9 cellular contexts compared by ENCODE assay signal in genomic region chr16:50093607-50094570, GRCh38. TPM values are rescaled to one million over a fixed set of nuclear protein-coding genes. Genes with fewer than 3 reads are reported as not detected.
DNase-seq lines count a peak whose midpoint lies in the region; ATAC-seq and TF ChIP-seq lines count a peak whose summit lies in the region.
"Had no signal": no experiment of that assay in that cellular context is flagged by ENCODE, and none has a peak within 500 bp of the region (broad histone marks: within the 10 kb centered on the region; RNA-seq: fewer than 3 reads in every experiment).

No MANE protein-coding gene starts in this region.

- TF ChIP-seq RAD21 in IMR-90 (IDR thresholded peaks at IDR 0.05; ENCODE audit: low read length): no peak

- H3K9ac ChIP-seq in IMR-90 (ENCODE audit: low read depth, low read length): no peak overlapping the region
- no peak overlapping the region for H3K9ac ChIP-seq in muscle layer of colon (ENCODE audit: low read length)

- H2AFZ ChIP-seq in IMR-90 (replicated peaks; ENCODE audit: low read length, poor library complexity): no peak overlapping the region

- no peak overlapping the region; the same call in 1 of the 2 replicates for H3K14ac ChIP-seq in IMR-90 (replicated peaks; ENCODE audit: low read depth, low read length)

- no peak overlapping the region for H2BK20ac ChIP-seq in IMR-90 (ENCODE audit: low read depth, low read length)

- H3K4me1 ChIP-seq in IMR-90 (ENCODE audit: control insufficient read depth, insufficient read depth, low read length) (no peaks in the 10 kb centered on the region), muscle layer of colon (ENCODE audit: insufficient read depth, low read length) (no peaks in the 10 kb centered on the region)

- no peak overlapping the region for H4K5ac ChIP-seq in IMR-90 (ENCODE audit: low read depth, low read length)

- DNase-seq in AG04450 (ENCODE audit: low read depth, low spot score) (no peak), IMR-90 (no peak), dermis blood vessel endothelial cell (peak; percentile 90), GF-D8 (lab: John Stamatoyannopoulos, UW) (no peak), NCI-H82 (lab: John Stamatoyannopoulos, UW) (no peak), NCI-H345 treated with DMSO at 0.1 percent for 48 hours (lab: John Stamatoyannopoulos, UW; ENCODE audit: unreplicated experiment) (no peak)
- DNase-seq: stimulated activated CD4-positive, alpha-beta T cell treated with anti-CD3 and anti-CD28 coated beads, Interleukin-2, amount 100 ng/mL, for 24 hours had no signal

- no peak overlapping the region for H2AK5ac ChIP-seq in IMR-90 (ENCODE audit: low read depth, low read length)

- in situ Hi-C loops in IMR-90 (cut with MboI; ENCODE audit: low sequenced_read_pairs): loop anchor here (25.0 kb wide), 1 partner anchor 268 kb away; the partner anchor contains the start of gene BRD7

- 0 out of 2 replicates have a peak overlapping the region, but pooled peaks have one; percentile 1 for H3K23ac ChIP-seq in IMR-90 (ENCODE audit: low read depth, low read length)

- no peak overlapping the region for H3K4ac ChIP-seq in IMR-90 (ENCODE audit: low read depth, low read length)

- no peak overlapping the region for H2AK9ac ChIP-seq in IMR-90 (replicated peaks; ENCODE audit: low read depth, low read length, poor library complexity)

- H3K4me2 ChIP-seq in IMR-90 (ENCODE audit: low read depth, low read length): no peak overlapping the region

- no peak overlapping the region for H3K18ac ChIP-seq in IMR-90 (ENCODE audit: low read depth, low read length)

- H3K79me1 ChIP-seq in IMR-90 (ENCODE audit: low read depth in 1 of 2, low read length in 2 of 2): peaks cover 4 to 9% of the 10 kb centered on the region in 2 experiments; a peak in 2 of 4 replicates

- H3K56ac ChIP-seq in IMR-90 (ENCODE audit: extremely low read depth, insufficient read depth, low read length): no peak overlapping the region

- no peaks in the 10 kb centered on the region for H3K27me3 ChIP-seq in AG04450 (ENCODE audit: control insufficient read depth, insufficient read depth, low read length)
- no peaks in the 10 kb centered on the region for H3K27me3 ChIP-seq in IMR-90 (ENCODE audit: control insufficient read depth, insufficient read depth, low read length)
- H3K27me3 ChIP-seq in muscle layer of colon (ENCODE audit: control insufficient read depth in 1 of 2, insufficient read depth in 2 of 2, low read length in 2 of 2): no peaks in the 10 kb centered on the region

- no peaks in the 10 kb centered on the region for H4K20me1 ChIP-seq in IMR-90 (ENCODE audit: insufficient read depth, low read length)

- H3K36me3 ChIP-seq in IMR-90 (ENCODE audit: control insufficient read depth, insufficient read depth, low read length) (peaks cover 8% of the 10 kb centered on the region; the same call in 1 of the 2 replicates), muscle layer of colon (ENCODE audit: insufficient read depth, low read length) (no peaks in the 10 kb centered on the region)

- H4K8ac ChIP-seq in IMR-90 (ENCODE audit: low read depth in 2 of 2, low read length in 2 of 2): no peak overlapping the region

- ATAC-seq in IMR-90 (ENCODE audit: low read depth) (no peak), HG02571 (IDR thresholded peaks at IDR 0.05; ENCODE audit: unreplicated experiment) (no peak)

- H3K4me3 ChIP-seq in AG04450 (ENCODE audit: low read depth, low read length): no peak overlapping the region
- H3K4me3 ChIP-seq in IMR-90 (ENCODE audit: insufficient read depth, low read depth, low read length): no peak overlapping the region
- no peak overlapping the region for H3K4me3 ChIP-seq in muscle layer of colon (ENCODE audit: low read depth in 1 of 2, low read length in 2 of 2)

- dilution Hi-C loops in IMR-90 (cut with HindIII; ENCODE audit: low sequenced_read_pairs, unreplicated experiment): no loop called here

- no peak for TF ChIP-seq POLR2A in IMR-90 (IDR thresholded peaks at IDR 0.05; ENCODE audit: low read depth, low read length)

- H2BK5ac ChIP-seq in IMR-90 (ENCODE audit: low read depth, low read length, poor library complexity, severe bottlenecking): no peak overlapping the region

- H3K27ac ChIP-seq in AG04450 (ENCODE audit: low read depth, low read length) (peak overlapping the region; percentile 11), IMR-90 (ENCODE audit: insufficient read depth, low read length) (no peak overlapping the region), muscle layer of colon (ENCODE audit: low read depth, low read length) (peak overlapping the region; percentile 52)

- POLR2A ChIA-PET in AG04450 (lab: Yijun Ruan, JAX) (no interaction called here), IMR-90 (lab: Charles Lee; ENCODE audit: unreplicated experiment) (no interaction called here)

- peaks cover 6% of the 10 kb centered on the region for H3K9me1 ChIP-seq in IMR-90 (ENCODE audit: insufficient read depth, low read length)

- no peaks in the 10 kb centered on the region for H3K9me3 ChIP-seq in AG04450 (ENCODE audit: control insufficient read depth, insufficient read depth, low read length)
- H3K9me3 ChIP-seq in IMR-90 (ENCODE audit: control insufficient read depth, insufficient read depth, low read length): no peaks in the 10 kb centered on the region
- no peaks in the 10 kb centered on the region for H3K9me3 ChIP-seq in muscle layer of colon (ENCODE audit: low read length)

- CTCF ChIA-PET in AG04450 (lab: Charles Lee) (interaction anchor here (1.4 kb wide), 1 partner anchor 117 kb away, joined by 5 read pairs; no protein-coding TSS in a partner anchor), IMR-90 (lab: Yijun Ruan, JAX) (no interaction called here)

- TF ChIP-seq CTCF in AG04450 (IDR thresholded peaks at IDR 0.05; ENCODE audit: low read depth, low read length) (no peak), IMR-90 (conservative IDR thresholded peaks at IDR 0.05; ENCODE audit: low read depth, low read length) (no peak)

- no TSS peak for BruUV-seq in IMR-90 (replicated peaks; lab: Mats Ljungman, UMichigan)

- WGBS in IMR-90 (ENCODE audit: extremely low coverage in 2 of 2, insufficient read length in 1 of 2), 2 experiments: 100% methylated on average over 2 of the region's 13 CpGs; no CpG with 5 or more reads in 1 of the 2 experiments

- intact Hi-C loops in IMR-90 (cut with micrococcal nuclease): no loop called here

- H2BK15ac ChIP-seq in IMR-90 (ENCODE audit: low read depth, low read length): no peak overlapping the region

- H2BK120ac ChIP-seq in IMR-90 (ENCODE audit: low read depth, low read length): no peak overlapping the region

- H4K91ac ChIP-seq in IMR-90 (ENCODE audit: insufficient read depth, low read depth, low read length): no peak overlapping the region

TF ChIP-seq in IMR-90, 13 proteins besides CTCF, POLR2A, EP300 and RAD21:
- TF ChIP-seq SMC3 (IDR thresholded peaks at IDR 0.05; ENCODE audit: low read depth, low read length) (no peak), CEBPB (IDR thresholded peaks at IDR 0.05; ENCODE audit: low read depth, low read length) (no peak), MAFK (IDR thresholded peaks at IDR 0.05; ENCODE audit: low read depth, low read length) (no peak), ELK1 (IDR thresholded peaks at IDR 0.05; ENCODE audit: borderline replicate concordance, low read depth, low read length) (no peak), FOS (IDR thresholded peaks at IDR 0.05; ENCODE audit: low read depth, low read length) (no peak), RCOR1 (IDR thresholded peaks at IDR 0.05; ENCODE audit: insufficient replicate concordance, low read length) (no peak), MXI1 (IDR thresholded peaks at IDR 0.05; ENCODE audit: borderline replicate concordance, low read depth, low read length) (no peak), MAZ (IDR thresholded peaks at IDR 0.05; ENCODE audit: borderline replicate concordance, low read depth, low read length) (no peak), NFE2L2 (IDR thresholded peaks at IDR 0.05; ENCODE audit: low read depth, low read length) (no peak), CHD1 (IDR thresholded peaks at IDR 0.05; ENCODE audit: low read depth, low read length) (no peak), RFX5 (IDR thresholded peaks at IDR 0.05; ENCODE audit: low read depth, low read length) (no peak), USF2 (IDR thresholded peaks at IDR 0.05; ENCODE audit: low read depth, low read length) (no peak), BHLHE40 (IDR thresholded peaks at IDR 0.05; ENCODE audit: low read depth, low read length) (no peak)
TF ChIP-seq in IMR-90: peak in this region for 0.

RNA-seq across cellular contexts. Expression of gene HEATR3, which starts 28.1 kb away (rescaled TPM):
- polyA plus RNA-seq in AG04450 (2011; rRNA removed): 15.0 and 17.1 TPM in 2 replicates
- polyA minus RNA-seq in AG04450 (2011; rRNA and poly(A)+ RNA removed): 14.2 and 15.0 TPM in 2 replicates
- 21.1 and 25.3 TPM in 2 replicates for total RNA-seq in IMR-90 (2012; rRNA removed)
- polyA plus RNA-seq in IMR-90 (2012; rRNA removed): 7.9 and 9.4 TPM in 2 replicates
- 4.0 and 4.6 TPM in 2 replicates for polyA plus RNA-seq in IMR-90 (2012; cell fraction: cytosol; rRNA removed)
- 13.3 and 18.1 TPM in 2 replicates for polyA plus RNA-seq in IMR-90 (2012; cell fraction: nucleus; rRNA removed; ENCODE audit: low replicate concordance)
- 30.3 and 30.6 TPM in 2 replicates for total RNA-seq in dermis blood vessel endothelial cell

RNA-seq across cellular contexts. Expression of gene TENT4B, which starts 59.2 kb away (rescaled TPM):
- polyA plus RNA-seq in AG04450 (2011; rRNA removed) (6.0 and 8.9 TPM in 2 replicates), IMR-90 (2012; rRNA removed) (4.1 and 5.2 TPM in 2 replicates)
- 9.3 and 12.4 TPM in 2 replicates for polyA minus RNA-seq in AG04450 (2011; rRNA and poly(A)+ RNA removed)
- total RNA-seq in IMR-90 (2012; rRNA removed) (7.0 and 12.5 TPM in 2 replicates), dermis blood vessel endothelial cell (11.9 and 13.1 TPM in 2 replicates)
- 1.2 and 1.5 TPM in 2 replicates for polyA plus RNA-seq in IMR-90 (2012; cell fraction: cytosol; rRNA removed)
- 2.3 and 7.6 TPM in 2 replicates for polyA plus RNA-seq in IMR-90 (2012; cell fraction: nucleus; rRNA removed; ENCODE audit: low replicate concordance)
